In genomic region chr17:20944014-20944905, GRCh38 we compare ENCODE assay signal across 9 cellular contexts.
DNase-seq lines count a peak whose midpoint lies in the region; ATAC-seq, FAIRE-seq and TF ChIP-seq lines count a peak whose summit lies in the region.
"Had no signal": no experiment of that assay in that cellular context is flagged by ENCODE, and none has a peak within 500 bp of the region (broad histone marks: within the 10 kb centered on the region; RNA-seq: fewer than 3 reads in every experiment).

No MANE protein-coding gene starts in this region.

- H3K79me2 ChIP-seq in MM.1S (ENCODE audit: low read length) = no peaks in the 10 kb centered on the region
- H3K79me2 ChIP-seq in HepG2 (ENCODE audit: insufficient read depth, low read length) = peaks cover 3% of the 10 kb centered on the region

- H3K27me3 ChIP-seq in MM.1S (replicated peaks; ENCODE audit: insufficient read depth, low read length) (no peaks in the 10 kb centered on the region), HepG2 (ENCODE audit: control insufficient read depth in 1 of 2, insufficient read depth in 2 of 2, low read length in 2 of 2) (no peaks in the 10 kb centered on the region; a peak in 1 of 5 replicates)
- H3K27me3 ChIP-seq: dorsolateral prefrontal cortex had no signal

- H3K9ac ChIP-seq in MM.1S (ENCODE audit: low read length) = no peak overlapping the region
- no peak overlapping the region for H3K9ac ChIP-seq in HepG2 (ENCODE audit: insufficient read depth, low read depth, low read length)

- H3K27ac ChIP-seq in MM.1S (ENCODE audit: low read length) = no peak overlapping the region
- H3K27ac ChIP-seq in HepG2 (ENCODE audit: extremely low read length, insufficient read depth, low read length) = no peak overlapping the region
- no peak overlapping the region for H3K27ac ChIP-seq in coronary artery
- H3K27ac ChIP-seq: dorsolateral prefrontal cortex had no signal

- POLR2A ChIA-PET in activated CD4-positive, alpha-beta memory T cell treated with anti-CD3 and anti-CD28 coated beads for 36 hours (lab: Charles Lee) = no interaction called here
- POLR2A ChIA-PET in HepG2 (lab: Yijun Ruan, JAX) = no interaction called here

- no peaks in the 10 kb centered on the region for H3F3A ChIP-seq in MM.1S (ENCODE audit: insufficient read depth, low read length)

- TF ChIP-seq CTCF in MM.1S (IDR thresholded peaks at IDR 0.05; ENCODE audit: low read length) (peak; percentile 65), HepG2 (CRISPR knock-in tag; IDR thresholded peaks at IDR 0.05) (peak; percentile 75), coronary artery (IDR thresholded peaks at IDR 0.05) (no peak)

- no TSS peak for BruUV-seq in HepG2 (replicated peaks; lab: Mats Ljungman, UMichigan)

- peaks cover 4% of the 10 kb centered on the region for H3K4me1 Mint-ChIP-seq in activated CD4-positive, alpha-beta memory T cell treated with anti-CD3 and anti-CD28 coated beads for 36 hours (ENCODE audit: low read depth)

- no peak overlapping the region for H3K4me3 Mint-ChIP-seq in activated CD4-positive, alpha-beta memory T cell treated with anti-CD3 and anti-CD28 coated beads for 36 hours

- DNase-seq in ELR (ENCODE audit: low read depth) (peak; percentile 15), MM.1S (peak; percentile 57), HepG2 (ENCODE audit: low spot score) (peak; percentile 37), GM19240 (ENCODE audit: insufficient read length, low spot score) (no peak), GOT3 (lab: John Stamatoyannopoulos, UW) (no peak), posterior vena cava (ENCODE audit: low spot score) (no peak), coronary artery (ENCODE audit: low spot score) (no peak)
- DNase-seq in activated CD4-positive, alpha-beta memory T cell treated with anti-CD3 and anti-CD28 coated beads for 36 hours = peak; percentile 52

- CTCF ChIA-PET in activated CD4-positive, alpha-beta memory T cell treated with anti-CD3 and anti-CD28 coated beads for 36 hours (lab: Charles Lee) = interaction anchor here (0.8 to 1.4 kb wide), 4 partner anchors 12 to 569 kb away, joined by 3 to 5 read pairs (median 4); no protein-coding TSS in a partner anchor
- CTCF ChIA-PET in HepG2 (lab: Yijun Ruan, JAX; ENCODE audit: low intra/inter-chr PET ratio, low total read pairs) = interaction anchor here (1.9 kb wide), 1 partner anchor 49 kb away, joined by 11 read pairs; no protein-coding TSS in a partner anchor

- H3K4me1 ChIP-seq in MM.1S (ENCODE audit: low read length) (no peaks in the 10 kb centered on the region), HepG2 (ENCODE audit: insufficient read depth, low read length) (no peaks in the 10 kb centered on the region)

- TF ChIP-seq EP300 in HepG2 (IDR thresholded peaks at IDR 0.05; ENCODE audit: low read depth in 2 of 2, low read length in 2 of 2) (no peak), HepG2 (CRISPR knock-in tag; IDR thresholded peaks at IDR 0.05; ENCODE audit: borderline replicate concordance) (no peak)

- H3K36me3 Mint-ChIP-seq in activated CD4-positive, alpha-beta memory T cell treated with anti-CD3 and anti-CD28 coated beads for 36 hours = no peaks in the 10 kb centered on the region

- H3K4me2 ChIP-seq in MM.1S (ENCODE audit: low read depth, low read length) = no peak overlapping the region
- no peak overlapping the region for H3K4me2 ChIP-seq in HepG2 (ENCODE audit: low read depth, low read length)

- H3K9me3 ChIP-seq in MM.1S (replicated peaks; ENCODE audit: insufficient read depth, low read length) (no peaks in the 10 kb centered on the region), HepG2 (ENCODE audit: low read length) (no peaks in the 10 kb centered on the region)

- peaks cover 5% of the 10 kb centered on the region for H3K27me3 Mint-ChIP-seq in activated CD4-positive, alpha-beta memory T cell treated with anti-CD3 and anti-CD28 coated beads for 36 hours

- TF ChIP-seq POLR2A in HepG2 (IDR thresholded peaks at IDR 0.05; ENCODE audit: insufficient read depth in 1 of 2, low read depth in 2 of 2, low read length in 2 of 2) = no peak

- ATAC-seq in HepG2 = peak; percentile 97

- H2AFZ ChIP-seq in MM.1S (ENCODE audit: low read length) = no peak overlapping the region
- H2AFZ ChIP-seq in HepG2 (ENCODE audit: low read length) = no peak overlapping the region

- H3K9me2 ChIP-seq in MM.1S (replicated peaks; ENCODE audit: insufficient read depth, low read length) = no peaks in the 10 kb centered on the region

- WGBS in HepG2 (ENCODE audit: low lambda C conversion rate) = 64% methylated on average over 10 of the region's 13 CpGs

- H3K36me3 ChIP-seq in MM.1S (replicated peaks; ENCODE audit: insufficient read depth, low read length) (no peaks in the 10 kb centered on the region), HepG2 (replicated peaks in 1 of 2; ENCODE audit: control insufficient read depth in 1 of 2, insufficient read depth in 2 of 2, low read length in 2 of 2) (peaks cover 0 to 5% of the 10 kb centered on the region in 2 experiments; a peak in 1 of 5 replicates)

- H3K4me3 ChIP-seq in MM.1S (ENCODE audit: low read length) = no peak overlapping the region
- H3K4me3 ChIP-seq in HepG2 (replicated peaks in 1 of 3; ENCODE audit: insufficient read depth in 1 of 3, low read depth in 2 of 3, low read length in 3 of 3) = no peak overlapping the region
- H3K4me3 ChIP-seq in coronary artery = no peak overlapping the region
- H3K4me3 ChIP-seq: dorsolateral prefrontal cortex had no signal

- in situ Hi-C loops in HepG2 (cut with HindIII; ENCODE audit: extremely low pct_ligation_motif_present, low pct_unique_long_range_greater_than_20kb) = no loop called here

- FAIRE-seq in HepG2 (lab: Jason Lieb, UNC) = peak; percentile 76

- H3K9me3 Mint-ChIP-seq in activated CD4-positive, alpha-beta memory T cell treated with anti-CD3 and anti-CD28 coated beads for 36 hours = no peaks in the 10 kb centered on the region

- H3K27ac Mint-ChIP-seq in activated CD4-positive, alpha-beta memory T cell treated with anti-CD3 and anti-CD28 coated beads for 36 hours = no peak overlapping the region

- 0 out of 2 replicates have a peak, but pooled peaks have one; percentile 48 for TF ChIP-seq RAD21 in HepG2 (CRISPR knock-in tag; IDR thresholded peaks at IDR 0.05)

- intact Hi-C loops in activated CD4-positive, alpha-beta memory T cell treated with anti-CD3 and anti-CD28 coated beads for 36 hours (cut with micrococcal nuclease) = loop anchor here (1.0 kb wide), 1 partner anchor 49 kb away; no protein-coding TSS in a partner anchor
- intact Hi-C loops in HepG2 (cut with micrococcal nuclease; ENCODE audit: unreplicated experiment) = loop anchor here (1.0 kb wide), 1 partner anchor 49 kb away; no protein-coding TSS in a partner anchor
- intact Hi-C loops in posterior vena cava (cut with DNase I) = no loop called here

- H4K20me1 ChIP-seq in MM.1S (ENCODE audit: insufficient read depth, low read length) (no peaks in the 10 kb centered on the region), HepG2 (ENCODE audit: insufficient read depth, low read length) (peaks cover 6% of the 10 kb centered on the region; the same call in 1 of the 2 replicates)

TF ChIP-seq in HepG2, 621 proteins besides CTCF, POLR2A, EP300 and RAD21 (continues in another document):
- no peak for TF ChIP-seq KLF13 (CRISPR knock-in tag; IDR thresholded peaks at IDR 0.05)
- no peak for TF ChIP-seq ZNF343 (CRISPR knock-in tag; IDR thresholded peaks at IDR 0.05)
- no peak for TF ChIP-seq KDM5B (CRISPR knock-in tag; IDR thresholded peaks at IDR 0.05; ENCODE audit: borderline replicate concordance)
- no peak for TF ChIP-seq FOXO4 (CRISPR knock-in tag; conservative IDR thresholded peaks at IDR 0.05)
- TF ChIP-seq ZNF263 (CRISPR knock-in tag; IDR thresholded peaks at IDR 0.05) = no peak
- TF ChIP-seq ZNF691 (CRISPR knock-in tag; IDR thresholded peaks at IDR 0.05; ENCODE audit: borderline replicate concordance, low read depth) = no peak
- no peak for TF ChIP-seq ZNF800 (CRISPR knock-in tag; IDR thresholded peaks at IDR 0.05)
- no peak for TF ChIP-seq AGO2 (optimal IDR thresholded peaks at IDR 0.05; ENCODE audit: low read depth, low read length)

Comparison
In these comparisons a context has a peak if more than half of its experiments do, and no peak if none do; other contexts are left out.
1. DNase-seq: peak in ELR (single experiment), MM.1S (single experiment), activated CD4-positive, alpha-beta memory T cell treated with anti-CD3 and anti-CD28 coated beads for 36 hours (single experiment) and HepG2 (single experiment); none in GM19240 (single experiment), GOT3 (single experiment), posterior vena cava (single experiment) and coronary artery (single experiment).
2. intact Hi-C loops: an anchor here in activated CD4-positive, alpha-beta memory T cell treated with anti-CD3 and anti-CD28 coated beads for 36 hours (1.0 kb wide) and HepG2 (1.0 kb wide); none called in posterior vena cava.